ENCODE assay signal across 15 cellular contexts in the genomic region with DNA sequence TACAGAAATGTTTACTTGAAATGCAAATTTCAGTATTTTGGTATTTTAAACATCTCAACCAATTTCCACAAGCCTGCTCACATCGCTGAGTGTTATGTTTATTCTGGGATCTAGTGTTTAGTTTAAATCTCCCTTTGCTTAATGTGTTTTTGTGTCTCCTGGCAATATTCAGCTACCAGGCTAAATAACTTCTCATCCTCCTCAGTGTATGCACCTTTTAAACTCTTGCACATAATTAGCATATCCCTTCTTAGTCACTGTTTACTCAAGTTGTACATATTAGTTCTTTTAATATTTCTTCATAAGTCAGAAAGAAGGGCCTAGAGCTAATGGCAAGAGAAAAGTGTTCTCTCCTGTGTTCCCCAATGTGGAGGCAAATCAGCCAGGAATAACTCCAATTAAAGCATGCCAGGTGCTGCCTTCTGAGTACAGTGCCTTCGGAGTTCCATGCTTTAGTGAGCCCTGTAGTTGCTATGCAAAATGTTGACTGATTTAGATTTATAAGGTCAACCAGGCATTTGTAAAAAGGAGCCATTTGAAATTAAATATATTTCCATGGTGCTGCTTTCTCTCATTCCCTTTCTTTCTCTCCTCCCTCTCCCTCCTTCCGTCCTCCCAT.
DNase-seq lines count a peak whose midpoint lies in the region; ATAC-seq, FAIRE-seq and TF ChIP-seq lines count a peak whose summit lies in the region.
"Had no signal": no experiment of that assay in that cellular context is flagged by ENCODE, and none has a peak within 500 bp of the region (broad histone marks: within the 10 kb centered on the region; RNA-seq: fewer than 3 reads in every experiment).

No MANE protein-coding gene starts in this region.

- TF ChIP-seq EP300 in GM12878 (IDR thresholded peaks at IDR 0.05; ENCODE audit: borderline replicate concordance in 1 of 2, control insufficient read depth in 1 of 2, low read depth in 2 of 2, low read length in 2 of 2): no peak

- H3K36me3 Mint-ChIP-seq in activated CD8-positive, alpha-beta memory T cell treated with anti-CD3 and anti-CD28 coated beads, Interleukin-2, amount 10 ng/mL, durations not matched to agents 7 days and 5 days: no peaks in the 10 kb centered on the region
- H3K36me3 Mint-ChIP-seq: CD4-positive, CD25-positive, alpha-beta regulatory T cell had no signal

- in situ Hi-C loops in GM12878 (cut with MboI): no loop called here

- peak; percentile 5 for DNase-seq in AG08396 (ENCODE audit: low spot score)
- DNase-seq in NCI-H2081 treated with DMSO at 0.1 percent for 48 hours (lab: John Stamatoyannopoulos, UW): peak; percentile 16
- DNase-seq in GM12878 (ENCODE audit: low read depth, low spot score): no peak
- DNase-seq in head of caudate nucleus: no peak
- no peak for DNase-seq in cerebellar nuclear complex (lab: John Stamatoyannopoulos, UW)
- DNase-seq in activated CD8-positive, alpha-beta memory T cell treated with anti-CD3 and anti-CD28 coated beads, Interleukin-2, amount 10 ng/mL, durations not matched to agents 7 days and 5 days: no peak
- DNase-seq: CD4-positive, CD25-positive, alpha-beta regulatory T cell; GM23248; NCI-H1105; NCI-H2029; NCI-H524 treated with DMSO at 0.1 percent for 48 hours; PC-9 had no signal

- no peak overlapping the region for H3K9ac ChIP-seq in GM12878 (ENCODE audit: control insufficient read depth, insufficient read depth, low read length)
- H3K9ac ChIP-seq in iPS-20b (ENCODE audit: low read depth, low read length): peak overlapping the region; percentile 14; the same call in 1 of the 2 replicates
- H3K9ac ChIP-seq: GM23248 had no signal

- H3K27me3 Mint-ChIP-seq in activated CD8-positive, alpha-beta memory T cell treated with anti-CD3 and anti-CD28 coated beads, Interleukin-2, amount 10 ng/mL, durations not matched to agents 7 days and 5 days: peaks cover 38% of the 10 kb centered on the region

- CTCF ChIA-PET in GM12878 (lab: Yijun Ruan, JAX): no interaction called here
- CTCF ChIA-PET in activated CD8-positive, alpha-beta memory T cell treated with anti-CD3 and anti-CD28 coated beads, Interleukin-2, amount 10 ng/mL, durations not matched to agents 7 days and 5 days (lab: Charles Lee): no interaction called here

- H3K27me3 ChIP-seq in GM12878 (replicated peaks in 1 of 2; ENCODE audit: control insufficient read depth in 2 of 2, insufficient read depth in 2 of 2, low read length in 1 of 2) (no peaks in the 10 kb centered on the region), iPS-20b (ENCODE audit: insufficient read depth, low read length) (no peaks in the 10 kb centered on the region)

- H3K9me3 ChIP-seq in GM12878 (replicated peaks; ENCODE audit: control insufficient read depth, insufficient read depth, low read length) (no peaks in the 10 kb centered on the region), iPS-20b (ENCODE audit: insufficient read depth, low read depth, low read length) (no peaks in the 10 kb centered on the region)

- no peaks in the 10 kb centered on the region for H3K9me3 Mint-ChIP-seq in activated CD8-positive, alpha-beta memory T cell treated with anti-CD3 and anti-CD28 coated beads, Interleukin-2, amount 10 ng/mL, durations not matched to agents 7 days and 5 days (ENCODE audit: low read depth)

- TF ChIP-seq CTCF in GM12878 (IDR thresholded peaks at IDR 0.05 in 2 of 3, conservative IDR thresholded peaks at IDR 0.05 in 1 of 3; ENCODE audit: control insufficient read depth in 2 of 3, extremely low read depth in 1 of 3, insufficient read depth in 1 of 3, low read depth in 3 of 3, low read length in 3 of 3): no peak

- TF ChIP-seq RAD21 in GM12878 (IDR thresholded peaks at IDR 0.05; ENCODE audit: insufficient read depth, low read depth, low read length): no peak

- H3K27ac Mint-ChIP-seq in activated CD8-positive, alpha-beta memory T cell treated with anti-CD3 and anti-CD28 coated beads, Interleukin-2, amount 10 ng/mL, durations not matched to agents 7 days and 5 days: no peak overlapping the region
- H3K27ac Mint-ChIP-seq: CD4-positive, CD25-positive, alpha-beta regulatory T cell had no signal

- RAD21 ChIA-PET in GM12878 (lab: Charles Lee; ENCODE audit: unreplicated experiment): no interaction called here

- no peaks in the 10 kb centered on the region for H4K20me1 ChIP-seq in GM12878 (ENCODE audit: control insufficient read depth, insufficient read depth)

- POLR2A ChIA-PET in GM12878 (lab: Charles Lee): no interaction called here

- SMC1A ChIA-PET in GM12878 (lab: Charles Lee; ENCODE audit: uncharacterized antibody, unreplicated experiment): interaction anchor here (0.7 to 1.5 kb wide), 3 partner anchors 11 to 79 kb away, joined by 3 to 4 read pairs (median 3); no protein-coding TSS in a partner anchor

- BruUV-seq in GM12878 (replicated peaks; lab: Mats Ljungman, UMichigan): no TSS peak

- intact Hi-C loops in GM12878 (cut with micrococcal nuclease; ENCODE audit: unreplicated experiment) (no loop called here), head of caudate nucleus (cut with DNase I) (no loop called here)

- FAIRE-seq in GM12878 (lab: Jason Lieb, UNC): peak; percentile 35
- FAIRE-seq: G401.6 had no signal

- no peaks in the 10 kb centered on the region for H3K79me2 ChIP-seq in GM12878 (ENCODE audit: control insufficient read depth, insufficient read depth, low read length)

- H3K4me3 Mint-ChIP-seq in activated CD8-positive, alpha-beta memory T cell treated with anti-CD3 and anti-CD28 coated beads, Interleukin-2, amount 10 ng/mL, durations not matched to agents 7 days and 5 days: no peak overlapping the region
- H3K4me3 Mint-ChIP-seq: CD4-positive, CD25-positive, alpha-beta regulatory T cell had no signal

- H3K36me3 ChIP-seq in GM12878 (ENCODE audit: control insufficient read depth in 2 of 2, insufficient read depth in 2 of 2, low read length in 1 of 2): no peaks in the 10 kb centered on the region
- H3K36me3 ChIP-seq in iPS-20b (ENCODE audit: insufficient read depth, low read depth, low read length): no peaks in the 10 kb centered on the region

- TF ChIP-seq POLR2A in GM12878 (IDR thresholded peaks at IDR 0.05; ENCODE audit: low read depth, low read length): no peak

- H3K4me1 ChIP-seq in GM12878 (ENCODE audit: control insufficient read depth, insufficient read depth, low read length): no peaks in the 10 kb centered on the region
- peaks cover 47% of the 10 kb centered on the region for H3K4me1 ChIP-seq in iPS-20b (ENCODE audit: insufficient read depth, low read length)

- H3K4me3 ChIP-seq in GM12878 (no peak overlapping the region), iPS-20b (ENCODE audit: low read length) (no peak overlapping the region)
- H3K4me3 ChIP-seq: GM23248, PC-9 had no signal

- no peak overlapping the region for H3K4me2 ChIP-seq in GM12878 (ENCODE audit: control insufficient read depth, insufficient read depth)
- H3K4me2 ChIP-seq: PC-9 had no signal

- H2AFZ ChIP-seq in GM12878 (ENCODE audit: control insufficient read depth, low read depth, low read length): no peak overlapping the region
- H2AFZ ChIP-seq: GM23248 had no signal

- H3K4me1 Mint-ChIP-seq in activated CD8-positive, alpha-beta memory T cell treated with anti-CD3 and anti-CD28 coated beads, Interleukin-2, amount 10 ng/mL, durations not matched to agents 7 days and 5 days: no peaks in the 10 kb centered on the region

- H3K27ac ChIP-seq in GM12878 (ENCODE audit: control insufficient read depth, insufficient read depth): no peak overlapping the region
- peak overlapping the region; percentile 77 for H3K27ac ChIP-seq in iPS-20b (ENCODE audit: low read length)
- H3K27ac ChIP-seq: GM23248, PC-9 had no signal

- WGBS in GM12878 (ENCODE audit: insufficient coverage, insufficient replicate concordance, low lambda C conversion rate, missing lambda C conversion rate): 0% methylated on average over 3 of the region's 3 CpGs

- ATAC-seq in GM12878: no peak
- no peak for ATAC-seq in GM19328 (IDR thresholded peaks at IDR 0.05; ENCODE audit: unreplicated experiment)
- ATAC-seq in activated CD8-positive, alpha-beta memory T cell treated with anti-CD3 and anti-CD28 coated beads, Interleukin-2, amount 10 ng/mL, durations not matched to agents 7 days and 5 days: no peak

TF ChIP-seq in GM12878, 131 proteins besides CTCF, POLR2A, EP300 and RAD21 (continues in another document):
- no peak for TF ChIP-seq SUPT20H (IDR thresholded peaks at IDR 0.05; ENCODE audit: borderline replicate concordance, control insufficient read depth, low read depth, low read length)
- no peak for TF ChIP-seq RAD51 (IDR thresholded peaks at IDR 0.05)
- no peak for TF ChIP-seq ZZZ3 (IDR thresholded peaks at IDR 0.05; ENCODE audit: control insufficient read depth, insufficient read length, low read depth)
- TF ChIP-seq, protein P1, sequence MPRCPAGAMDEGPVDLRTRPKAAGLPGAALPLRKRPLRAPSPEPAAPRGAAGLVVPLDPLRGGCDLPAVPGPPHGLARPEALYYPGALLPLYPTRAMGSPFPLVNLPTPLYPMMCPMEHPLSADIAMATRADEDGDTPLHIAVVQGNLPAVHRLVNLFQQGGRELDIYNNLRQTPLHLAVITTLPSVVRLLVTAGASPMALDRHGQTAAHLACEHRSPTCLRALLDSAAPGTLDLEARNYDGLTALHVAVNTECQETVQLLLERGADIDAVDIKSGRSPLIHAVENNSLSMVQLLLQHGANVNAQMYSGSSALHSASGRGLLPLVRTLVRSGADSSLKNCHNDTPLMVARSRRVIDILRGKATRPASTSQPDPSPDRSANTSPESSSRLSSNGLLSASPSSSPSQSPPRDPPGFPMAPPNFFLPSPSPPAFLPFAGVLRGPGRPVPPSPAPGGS (IDR thresholded peaks at IDR 0.05; ENCODE audit: borderline replicate concordance, insufficient read depth, low read depth, low read length, poor library complexity, severe bottlenecking): no peak
- TF ChIP-seq HCFC1 (IDR thresholded peaks at IDR 0.05; ENCODE audit: low read length): no peak
- no peak for TF ChIP-seq MEF2A (IDR thresholded peaks at IDR 0.05; ENCODE audit: insufficient read depth, low read depth, low read length)
- no peak for TF ChIP-seq ZNF384 (IDR thresholded peaks at IDR 0.05; ENCODE audit: borderline replicate concordance, low read depth, low read length)
- no peak for TF ChIP-seq TCF7 (IDR thresholded peaks at IDR 0.05; ENCODE audit: borderline replicate concordance)
- no peak for TF ChIP-seq SMARCA5 (IDR thresholded peaks at IDR 0.05)
- TF ChIP-seq, protein P2, sequence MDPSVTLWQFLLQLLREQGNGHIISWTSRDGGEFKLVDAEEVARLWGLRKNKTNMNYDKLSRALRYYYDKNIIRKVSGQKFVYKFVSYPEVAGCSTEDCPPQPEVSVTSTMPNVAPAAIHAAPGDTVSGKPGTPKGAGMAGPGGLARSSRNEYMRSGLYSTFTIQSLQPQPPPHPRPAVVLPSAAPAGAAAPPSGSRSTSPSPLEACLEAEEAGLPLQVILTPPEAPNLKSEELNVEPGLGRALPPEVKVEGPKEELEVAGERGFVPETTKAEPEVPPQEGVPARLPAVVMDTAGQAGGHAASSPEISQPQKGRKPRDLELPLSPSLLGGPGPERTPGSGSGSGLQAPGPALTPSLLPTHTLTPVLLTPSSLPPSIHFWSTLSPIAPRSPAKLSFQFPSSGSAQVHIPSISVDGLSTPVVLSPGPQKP (IDR thresholded peaks at IDR 0.05; ENCODE audit: low read depth, low read length): no peak
- TF ChIP-seq NFXL1 (IDR thresholded peaks at IDR 0.05; ENCODE audit: borderline replicate concordance): no peak
- no peak for TF ChIP-seq IKZF1 (conservative IDR thresholded peaks at IDR 0.05)

Comparison
In these comparisons a context has a peak if more than half of its experiments do, and no peak if none do; other contexts are left out.
1. DNase-seq: peak in AG08396 (single experiment) and NCI-H2081 treated with DMSO at 0.1 percent for 48 hours (single experiment); none in GM12878 (single experiment), head of caudate nucleus (0 of 42), cerebellar nuclear complex (0 of 2) and activated CD8-positive, alpha-beta memory T cell treated with anti-CD3 and anti-CD28 coated beads, Interleukin-2, amount 10 ng/mL, durations not matched to agents 7 days and 5 days (single experiment).